ENCODE assay signal across 8 cellular contexts in genomic region chr5:140966293-140967225, GRCh38. TPM values are rescaled to one million over a fixed set of nuclear protein-coding genes. Genes with fewer than 3 reads are reported as not detected.
A peak's percentile ranks its signal among the peaks of the same experiment; 100 is the strongest.
DNase-seq lines count a peak whose midpoint lies in the region; ATAC-seq and TF ChIP-seq lines count a peak whose summit lies in the region.

Gene PCDHAC2, plus strand, starts transcription at chr5:140966476. Its CDS starts 291 bp downstream, at chr5:140966767.

- H3K4me3 ChIP-seq in GM23338 (peak within 1 kb of the TSS; percentile 93), vagina (peak within 1 kb of the TSS; percentile 47 to 57)

- TF ChIP-seq CTCF in GM23338 (conservative IDR thresholded peaks at IDR 0.05; ENCODE audit: low read depth in 2 of 2) (peak in 1 of 2 experiments; percentile 9; a peak in 1 of 4 replicates), vagina (IDR thresholded peaks at IDR 0.05) (no peak)

- no peaks in the 10 kb centered on the region for H3K9me3 Mint-ChIP-seq in GM23338

- H3K27me3 ChIP-seq in GM23338 (ENCODE audit: insufficient read depth) (peaks cover 43% of the 10 kb centered on the region), vagina (no peaks in the 10 kb centered on the region)

- no peaks in the 10 kb centered on the region for H3K9me3 ChIP-seq in vagina

- DNase-seq in GM23338 (ENCODE audit: low spot score): peak; percentile 94
- peak; percentile 82 for DNase-seq in NCI-H748 (lab: John Stamatoyannopoulos, UW; ENCODE audit: unreplicated experiment)
- DNase-seq in epithelial cell of prostate (ENCODE audit: low read depth, low spot score): peak; percentile 8
- DNase-seq in midbrain (lab: John Stamatoyannopoulos, UW): peak; percentile 64
- DNase-seq in vagina (ENCODE audit: extremely low spot score in 2 of 2): no peak
- no peak for DNase-seq in NOMO-1 (lab: John Stamatoyannopoulos, UW; ENCODE audit: unreplicated experiment in 2 of 2)
- DNase-seq in HT-29 (ENCODE audit: low spot score): no peak
- no peak for DNase-seq in activated T-cell treated with anti-CD3 and anti-CD28 coated beads, Interleukin-2, amount 50 U/mL, for 48 hours

- H3K36me3 Mint-ChIP-seq in GM23338 (ENCODE audit: low read depth): peaks cover 4% of the 10 kb centered on the region; the same call in 2 of the 3 replicates

- no peaks in the 10 kb centered on the region for H3K36me3 ChIP-seq in GM23338 (ENCODE audit: insufficient read depth)
- no peaks in the 10 kb centered on the region for H3K36me3 ChIP-seq in vagina

- no peak for TF ChIP-seq POLR2A in vagina (IDR thresholded peaks at IDR 0.05)

- H3K4me2 ChIP-seq in GM23338: peak within 1 kb of the TSS; percentile 99

- peaks cover 43% of the 10 kb centered on the region for H3K4me1 Mint-ChIP-seq in GM23338

- 0 out of 2 replicates have a peak, but pooled peaks cover 7% of the 10 kb centered on the region for H3K79me2 ChIP-seq in GM23338 (replicated peaks; ENCODE audit: insufficient read depth)

- H3K27ac Mint-ChIP-seq in GM23338: peak within 1 kb of the TSS; percentile 38; the same call in 1 of the 2 replicates

- H2AFZ ChIP-seq in GM23338: peak within 1 kb of the TSS; percentile 86

- H3K4me3 Mint-ChIP-seq in GM23338: peak within 1 kb of the TSS; percentile 90

- H3K9me2 ChIP-seq in GM23338 (ENCODE audit: insufficient read depth): no peaks in the 10 kb centered on the region

- peak; percentile 75 for ATAC-seq in GM23338

- H3K4me1 ChIP-seq in GM23338 (ENCODE audit: insufficient read depth) (peaks cover 14% of the 10 kb centered on the region), vagina (peaks cover 16% of the 10 kb centered on the region)

- intact Hi-C loops in vagina (cut with DNase I): no loop called here

- H3K27ac ChIP-seq in GM23338 (ENCODE audit: low read depth): peak within 1 kb of the TSS; percentile 53; the same call in 1 of the 2 replicates
- H3K27ac ChIP-seq in epithelial cell of prostate: peak within 1 kb of the TSS; percentile 43
- H3K27ac ChIP-seq in vagina: no peak within 1 kb of the TSS

- no peaks in the 10 kb centered on the region for H3F3A ChIP-seq in GM23338 (replicated peaks; ENCODE audit: low read depth)

- H3K27me3 Mint-ChIP-seq in GM23338 (ENCODE audit: insufficient read depth, low read depth, poor library complexity): peaks cover 26% of the 10 kb centered on the region

- H4K20me1 ChIP-seq in GM23338 (replicated peaks; ENCODE audit: insufficient read depth): 0 out of 2 replicates have a peak, but pooled peaks cover 3% of the 10 kb centered on the region

TF ChIP-seq in GM23338, 12 proteins besides CTCF, POLR2A, EP300 and RAD21:
- TF ChIP-seq ETS1 (IDR thresholded peaks at IDR 0.05): no peak
- peak; percentile 47 for TF ChIP-seq EZH2 (IDR thresholded peaks at IDR 0.05; ENCODE audit: low read depth, unreplicated experiment)
- no peak for TF ChIP-seq ZNF114 (CRISPR knock-in tag; IDR thresholded peaks at IDR 0.05)
- TF ChIP-seq POLR2AphosphoS5 (IDR thresholded peaks at IDR 0.05; ENCODE audit: low read depth): peak; percentile 48

RNA-seq across cellular contexts. Expression of gene PCDHAC2, which starts in this region (rescaled TPM):
- total RNA-seq in GM23338 (2014; rRNA removed; shearing (Covaris generic)): 11.8 and 13.1 TPM in 2 replicates
- 0.54 and 1.8 TPM in 2 replicates for polyA plus RNA-seq in GM23338 (2016; fragmentation: Nextera tagmentation; extraction: Ambion mirVana)
- 3.9 TPM for total RNA-seq in vagina
- total RNA-seq in HT-29 (2014; rRNA removed; shearing (Covaris generic)): 0.03 and 0.10 TPM in 2 replicates

Comparison
In these comparisons a context has a peak if more than half of its experiments do, and no peak if none do; other contexts are left out.
1. DNase-seq: peak in GM23338 (single experiment), NCI-H748 (single experiment), epithelial cell of prostate (single experiment) and midbrain (single experiment); none in vagina (0 of 2), NOMO-1 (0 of 2), HT-29 (single experiment) and activated T-cell treated with anti-CD3 and anti-CD28 coated beads, Interleukin-2, amount 50 U/mL, for 48 hours (0 of 2).